Comparison of ENCODE assay signal across 8 cellular contexts in the genomic region with DNA sequence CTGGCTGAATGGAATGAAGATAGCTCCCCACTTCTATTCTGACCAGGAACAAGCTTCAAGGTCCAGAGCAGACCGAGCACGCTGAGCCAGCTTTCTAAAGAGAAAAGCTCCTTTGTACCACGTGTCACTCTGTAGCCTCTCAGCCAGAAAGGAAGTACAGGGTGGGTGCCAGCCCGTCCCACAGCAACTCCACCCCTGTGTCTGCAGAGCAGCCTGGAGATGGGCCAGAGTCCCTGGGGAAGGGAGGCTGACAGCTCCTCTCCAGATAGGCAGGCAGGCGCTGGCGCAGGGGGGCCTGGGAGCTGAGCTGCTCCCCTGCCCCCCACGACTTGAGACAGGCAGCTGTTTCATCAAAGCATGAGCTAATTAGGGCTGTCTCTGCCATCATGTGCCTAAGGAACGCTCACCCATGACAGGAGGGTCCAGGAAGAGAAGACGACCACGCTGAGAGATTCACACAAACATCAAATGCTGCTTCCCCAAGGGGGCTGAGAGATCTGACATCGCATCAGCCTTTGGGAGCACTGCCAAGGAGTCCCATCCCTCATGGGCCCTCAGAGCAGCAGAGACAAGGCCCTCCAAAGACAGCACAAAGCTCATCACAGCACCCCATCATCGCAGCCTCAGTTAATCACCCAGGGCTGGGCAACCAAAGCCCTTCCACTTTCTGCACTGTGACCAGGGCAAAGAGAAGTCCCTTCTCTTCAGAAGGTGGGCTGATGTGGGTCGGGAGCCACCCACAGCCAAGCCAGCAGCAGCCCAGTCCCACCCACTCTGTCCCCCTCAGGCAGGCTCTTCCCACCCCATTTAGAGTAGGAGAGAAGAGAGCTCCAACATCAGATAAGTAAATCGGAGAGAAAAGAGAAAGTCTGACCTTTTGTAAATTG.
DNase-seq lines count a peak whose midpoint lies in the region; ATAC-seq and TF ChIP-seq lines count a peak whose summit lies in the region.

No MANE protein-coding gene starts in this region.

- TF ChIP-seq CTCF in heart left ventricle (IDR thresholded peaks at IDR 0.05), result no peak

- H3K27ac Mint-ChIP-seq in activated naive CD8-positive, alpha-beta T cell treated with anti-CD3 and anti-CD28 coated beads, Interleukin-2, amount 10 ng/mL, durations not matched to agents 7 days and 5 days, result peak overlapping the region; percentile 68

- no peaks in the 10 kb centered on the region for H3K27me3 ChIP-seq in BLaER1 treated with 17β-estradiol and CSF1 and Interleukin-3, amounts not matched to agents 10 nM and 100 nM
- H3K27me3 ChIP-seq in heart left ventricle, result no peaks in the 10 kb centered on the region

- ATAC-seq in GM18909 (IDR thresholded peaks at IDR 0.05; ENCODE audit: poor library complexity, unreplicated experiment), result peak; percentile 71
- ATAC-seq in activated naive CD8-positive, alpha-beta T cell treated with anti-CD3 and anti-CD28 coated beads, Interleukin-2, amount 10 ng/mL, durations not matched to agents 7 days and 5 days (ENCODE audit: low read depth), result peak; percentile 96
- peak; percentile 92 to 96 (median 94) for ATAC-seq in heart left ventricle
- ATAC-seq in GM18519 (IDR thresholded peaks at IDR 0.05; ENCODE audit: low FRiP score, unreplicated experiment), result no peak
- ATAC-seq in GM18867 (IDR thresholded peaks at IDR 0.05; ENCODE audit: unreplicated experiment), result no peak

- H3K9ac ChIP-seq in BLaER1 treated with 17β-estradiol and CSF1 and Interleukin-3, amounts not matched to agents 10 nM and 100 nM, result peak overlapping the region; percentile 44 to 70 (median 57); a peak in 19 of 22 replicates

- peaks cover 46 to 72% (median 65%) of the 10 kb centered on the region in 10 experiments for H3K4me1 ChIP-seq in BLaER1 treated with 17β-estradiol and CSF1 and Interleukin-3, amounts not matched to agents 10 nM and 100 nM
- peaks cover 21 to 76% (median 57%) of the 10 kb centered on the region in 12 donors for H3K4me1 ChIP-seq in heart left ventricle

- peak overlapping the region in 2 of 10 experiments; percentile 20 to 35; a peak in 2 of 20 replicates for H3K4me3 ChIP-seq in BLaER1 treated with 17β-estradiol and CSF1 and Interleukin-3, amounts not matched to agents 10 nM and 100 nM
- no peak overlapping the region for H3K4me3 ChIP-seq in heart left ventricle

- H4K20me1 ChIP-seq in BLaER1 treated with 17β-estradiol and CSF1 and Interleukin-3, amounts not matched to agents 10 nM and 100 nM, result peaks cover 0 to 15% (median 0%) of the 10 kb centered on the region in 11 experiments; a peak in 2 of 22 replicates

- H3K9me3 Mint-ChIP-seq in activated naive CD8-positive, alpha-beta T cell treated with anti-CD3 and anti-CD28 coated beads, Interleukin-2, amount 10 ng/mL, durations not matched to agents 7 days and 5 days, result no peaks in the 10 kb centered on the region

- DNase-seq in NCI-H187 treated with DMSO at 0.1 percent for 48 hours (lab: John Stamatoyannopoulos, UW) (peak; percentile 46), heart left ventricle (peak; percentile 92 to 97 (median 93)), posterior cingulate gyrus (peak; percentile 80 to 99 (median 92))
- DNase-seq in activated naive CD8-positive, alpha-beta T cell treated with anti-CD3 and anti-CD28 coated beads, Interleukin-2, amount 10 ng/mL, durations not matched to agents 7 days and 5 days, result no peak

- H3K27me3 Mint-ChIP-seq in activated naive CD8-positive, alpha-beta T cell treated with anti-CD3 and anti-CD28 coated beads, Interleukin-2, amount 10 ng/mL, durations not matched to agents 7 days and 5 days, result no peaks in the 10 kb centered on the region

- TF ChIP-seq POLR2A in heart left ventricle (IDR thresholded peaks at IDR 0.05), result no peak

- WGBS in heart left ventricle, 4 donors, result 20 to 25% (median 22%) methylated on average over 11 to 14 of the region's 14 CpGs

- peak overlapping the region; percentile 16 for H3K4me3 Mint-ChIP-seq in activated naive CD8-positive, alpha-beta T cell treated with anti-CD3 and anti-CD28 coated beads, Interleukin-2, amount 10 ng/mL, durations not matched to agents 7 days and 5 days

- intact Hi-C loops in heart left ventricle (cut with DNase I) (loop anchor here in 1 of 10 donors (10.0 kb wide), 1 partner anchor 191 kb away; no protein-coding TSS in a partner anchor), posterior cingulate gyrus (cut with DNase I) (loop anchor here (5.0 to 10.0 kb wide), 2 partner anchors 81 to 199 kb away; partner anchors contain the start of gene CTNNA1)

- peak overlapping the region; percentile 71 to 93 (median 80) for H3K4me2 ChIP-seq in BLaER1 treated with 17β-estradiol and CSF1 and Interleukin-3, amounts not matched to agents 10 nM and 100 nM

- peaks cover 0 to 28% (median 0%) of the 10 kb centered on the region in 11 experiments; a peak in 3 of 22 replicates for H3K36me3 ChIP-seq in BLaER1 treated with 17β-estradiol and CSF1 and Interleukin-3, amounts not matched to agents 10 nM and 100 nM
- H3K36me3 ChIP-seq in heart left ventricle, result no peaks in the 10 kb centered on the region

- H3K27ac ChIP-seq in BLaER1 treated with 17β-estradiol and CSF1 and Interleukin-3, amounts not matched to agents 10 nM and 100 nM, result peak overlapping the region in 9 of 11 experiments; percentile 61 to 79 (median 72); a peak in 18 of 22 replicates
- peak overlapping the region; percentile 57 to 92 (median 84) for H3K27ac ChIP-seq in heart left ventricle

- POLR2A ChIA-PET in activated naive CD8-positive, alpha-beta T cell treated with anti-CD3 and anti-CD28 coated beads, Interleukin-2, amount 10 ng/mL, durations not matched to agents 7 days and 5 days (lab: Charles Lee), result no interaction called here

- H3K36me3 Mint-ChIP-seq in activated naive CD8-positive, alpha-beta T cell treated with anti-CD3 and anti-CD28 coated beads, Interleukin-2, amount 10 ng/mL, durations not matched to agents 7 days and 5 days, result no peaks in the 10 kb centered on the region

- no peaks in the 10 kb centered on the region for H3K9me3 ChIP-seq in BLaER1 treated with 17β-estradiol and CSF1 and Interleukin-3, amounts not matched to agents 10 nM and 100 nM (replicated peaks in 1 of 11)
- no peaks in the 10 kb centered on the region for H3K9me3 ChIP-seq in heart left ventricle

- H3K4me1 Mint-ChIP-seq in activated naive CD8-positive, alpha-beta T cell treated with anti-CD3 and anti-CD28 coated beads, Interleukin-2, amount 10 ng/mL, durations not matched to agents 7 days and 5 days, result peaks cover 11% of the 10 kb centered on the region

Comparison
In these comparisons a context has a peak if more than half of its experiments do, and no peak if none do; other contexts are left out.
1. ATAC-seq: peak in GM18909 (single experiment), activated naive CD8-positive, alpha-beta T cell treated with anti-CD3 and anti-CD28 coated beads, Interleukin-2, amount 10 ng/mL, durations not matched to agents 7 days and 5 days (single experiment) and heart left ventricle (4 of 4); none in GM18519 (single experiment) and GM18867 (single experiment).